Comparison of ENCODE assay signal across 23 cellular contexts in the genomic region with DNA sequence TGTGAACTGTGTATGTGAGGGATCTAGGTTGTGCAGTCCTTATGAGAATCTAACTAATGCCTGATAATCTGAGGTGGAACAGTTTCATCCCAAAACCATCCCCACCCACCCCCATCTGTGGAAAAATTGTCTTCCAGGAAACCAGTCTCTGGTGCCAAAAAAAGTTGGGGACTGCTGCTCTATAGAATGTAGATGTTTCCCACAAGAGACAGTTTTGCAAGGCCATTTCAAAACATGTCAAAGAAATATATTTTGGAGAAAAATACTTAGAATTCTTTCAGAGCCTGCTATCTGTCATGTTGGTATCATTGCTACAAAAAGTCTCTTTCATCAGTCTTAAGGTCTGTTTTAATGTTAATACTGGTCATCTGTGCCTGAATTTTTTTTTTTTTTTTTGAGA. TPM values are rescaled to one million over a fixed set of nuclear protein-coding genes. Genes with fewer than 3 reads are reported as not detected.
A peak's percentile ranks its signal among the peaks of the same experiment; 100 is the strongest.
DNase-seq lines count a peak whose midpoint lies in the region; ATAC-seq and TF ChIP-seq lines count a peak whose summit lies in the region.
"Had no signal": no experiment of that assay in that cellular context is flagged by ENCODE, and none has a peak within 500 bp of the region (broad histone marks: within the 10 kb centered on the region; RNA-seq: fewer than 3 reads in every experiment).

No MANE protein-coding gene starts in this region.

- no peak overlapping the region for H4K91ac ChIP-seq in H9 (ENCODE audit: insufficient read length, low read depth, low read length)

- no peak for TF ChIP-seq EP300 in SK-N-SH (IDR thresholded peaks at IDR 0.05; ENCODE audit: borderline replicate concordance in 1 of 2, low read depth in 1 of 2, low read length in 1 of 2)
- no peak for TF ChIP-seq EP300 in gastroesophageal sphincter (IDR thresholded peaks at IDR 0.05)
- TF ChIP-seq EP300 in stomach (IDR thresholded peaks at IDR 0.05) = no peak

- H3K27ac Mint-ChIP-seq in IgD-negative memory B cell = peak overlapping the region in 2 of 3 donors; percentile 35 to 73
- H3K27ac Mint-ChIP-seq in dendritic cell treated with granulocyte-macrophage colony-stimulating factor and Interleukin-4, amounts not matched to agents 40 ng/mL and 50 ng/mL, for 4 days = peak overlapping the region; percentile 83
- H3K27ac Mint-ChIP-seq in mesothelial cell of epicardium = peak overlapping the region; percentile 16
- H3K27ac Mint-ChIP-seq in H9 = no peak overlapping the region

- no peak overlapping the region for H2BK120ac ChIP-seq in H9 (ENCODE audit: low read depth, low read length, poor library complexity, severe bottlenecking)

- no peak overlapping the region for H4K8ac ChIP-seq in H9 (replicated peaks; ENCODE audit: insufficient read length, low read depth, low read length)

- peaks cover 6% of the 10 kb centered on the region for H3F3A ChIP-seq in SK-N-SH (replicated peaks; ENCODE audit: insufficient read depth)

- H3K4me2 ChIP-seq in SK-N-SH (no peak overlapping the region), H9 (ENCODE audit: insufficient read depth, insufficient read length, low read length) (no peak overlapping the region)
- H3K4me2 ChIP-seq: KMS-11 had no signal

- no peaks in the 10 kb centered on the region for H3K9me3 ChIP-seq in SK-N-SH
- no peaks in the 10 kb centered on the region for H3K9me3 ChIP-seq in H9 (ENCODE audit: control insufficient read depth, low read depth, low read length)
- H3K9me3 ChIP-seq in gastroesophageal sphincter = no peaks in the 10 kb centered on the region
- H3K9me3 ChIP-seq in stomach = no peaks in the 10 kb centered on the region
- H3K9me3 ChIP-seq: SJCRH30 had no signal

- no peaks in the 10 kb centered on the region for H3K9me3 Mint-ChIP-seq in IgD-negative memory B cell
- no peaks in the 10 kb centered on the region for H3K9me3 Mint-ChIP-seq in dendritic cell treated with granulocyte-macrophage colony-stimulating factor and Interleukin-4, amounts not matched to agents 40 ng/mL and 50 ng/mL, for 4 days
- H3K9me3 Mint-ChIP-seq in mesothelial cell of epicardium = no peaks in the 10 kb centered on the region
- 0 out of 5 replicates have a peak, but pooled peaks cover 0 to 2% of the 10 kb centered on the region in 2 experiments for H3K9me3 Mint-ChIP-seq in H9

- H4K20me1 ChIP-seq in SK-N-SH (ENCODE audit: insufficient read depth) (no peaks in the 10 kb centered on the region), H9 (ENCODE audit: control insufficient read depth, insufficient read depth, insufficient read length) (no peaks in the 10 kb centered on the region)

- H3K79me1 ChIP-seq in H9 (ENCODE audit: insufficient read depth, low read depth, low read length, poor library complexity, severe bottlenecking) = no peaks in the 10 kb centered on the region

- H3K9ac ChIP-seq in SK-N-SH (no peak overlapping the region), H9 (ENCODE audit: extremely low read depth, insufficient read length, low read length) (no peak overlapping the region)
- H3K9ac ChIP-seq: KMS-11 had no signal

- POLR2A ChIA-PET in SK-N-SH (lab: Yijun Ruan, JAX) = no interaction called here

- H2BK12ac ChIP-seq in H9 (ENCODE audit: insufficient read length, low read depth, low read length) = no peak overlapping the region

- DNase-seq in SK-N-SH (no peak), mesothelial cell of epicardium (ENCODE audit: low spot score in 2 of 2, unreplicated experiment in 2 of 2) (no peak), H9 (no peak), stomach (no peak)
- DNase-seq: CD8-positive, alpha-beta memory T cell; DMS153; NCI-H1048; NCI-H1417; NCI-H1694; NCI-H2029 treated with DMSO at 0.1 percent for 48 hours; NCI-H446 treated with DMSO at 0.1 percent for 48 hours; NCI-H526; NCI-H82; NK-92 treated with Interleukin-12 subunit alpha and Interleukin-12 subunit beta, amount 100 ng/mL, for 24 hours; PC-3; SJCRH30 had no signal

- H3K4me1 Mint-ChIP-seq in IgD-negative memory B cell (peaks cover 41 to 50% (median 48%) of the 10 kb centered on the region in 3 donors), mesothelial cell of epicardium (peaks cover 12% of the 10 kb centered on the region), H9 (peaks cover 12 to 14% of the 10 kb centered on the region in 2 experiments)
- peaks cover 46% of the 10 kb centered on the region for H3K4me1 Mint-ChIP-seq in dendritic cell treated with granulocyte-macrophage colony-stimulating factor and Interleukin-4, amounts not matched to agents 40 ng/mL and 50 ng/mL, for 4 days (ENCODE audit: low read depth)

- no peak overlapping the region for H2BK20ac ChIP-seq in H9 (ENCODE audit: low read depth, low read length, poor library complexity, severe bottlenecking)

- H3K4ac ChIP-seq in H9 (ENCODE audit: low read depth, low read length) = no peak overlapping the region

- H3K4me1 ChIP-seq in SK-N-SH (ENCODE audit: control insufficient read depth in 1 of 2, insufficient read depth in 2 of 2, low read depth in 1 of 2, low read length in 1 of 2) = peaks cover 0 to 5% of the 10 kb centered on the region in 2 experiments; a peak in 1 of 4 replicates
- H3K4me1 ChIP-seq in H9 (ENCODE audit: insufficient read depth, low read length) = no peaks in the 10 kb centered on the region; the same call in 1 of the 2 replicates
- peaks cover 0 to 5% (median 0%) of the 10 kb centered on the region in 3 donors for H3K4me1 ChIP-seq in gastroesophageal sphincter
- peaks cover 0 to 6% (median 0%) of the 10 kb centered on the region in 4 donors for H3K4me1 ChIP-seq in stomach
- H3K4me1 ChIP-seq: SJCRH30 had no signal

- H3K79me2 ChIP-seq in SK-N-SH (ENCODE audit: insufficient read depth) (peaks cover 8% of the 10 kb centered on the region), H9 (ENCODE audit: insufficient read depth, low read length) (peaks cover under 1% of the 10 kb centered on the region; the same call in 1 of the 2 replicates)

- H3K4me3 Mint-ChIP-seq in IgD-negative memory B cell (peak overlapping the region in 1 of 4 donors; percentile 78), mesothelial cell of epicardium (no peak overlapping the region), H9 (no peak overlapping the region)
- H3K4me3 Mint-ChIP-seq in dendritic cell treated with granulocyte-macrophage colony-stimulating factor and Interleukin-4, amounts not matched to agents 40 ng/mL and 50 ng/mL, for 4 days = no peak overlapping the region
- H3K4me3 Mint-ChIP-seq: CD8-positive, alpha-beta memory T cell had no signal

- H3K27me3 Mint-ChIP-seq in IgD-negative memory B cell = no peaks in the 10 kb centered on the region
- no peaks in the 10 kb centered on the region for H3K27me3 Mint-ChIP-seq in dendritic cell treated with granulocyte-macrophage colony-stimulating factor and Interleukin-4, amounts not matched to agents 40 ng/mL and 50 ng/mL, for 4 days
- H3K27me3 Mint-ChIP-seq in mesothelial cell of epicardium (ENCODE audit: low read depth) = no peaks in the 10 kb centered on the region
- no peaks in the 10 kb centered on the region; the same call in 1 of the 2 replicates for H3K27me3 Mint-ChIP-seq in H9 (ENCODE audit: low read depth)

- no peak overlapping the region for H2AFZ ChIP-seq in SK-N-SH (ENCODE audit: low read depth)
- no peak overlapping the region for H2AFZ ChIP-seq in H9 (ENCODE audit: low read length)

- H3K27ac ChIP-seq in SK-N-SH (ENCODE audit: low read depth in 2 of 2, low read length in 1 of 2) (no peak overlapping the region; a peak in 1 of 4 replicates), H9 (ENCODE audit: insufficient read length, low read depth, low read length) (no peak overlapping the region), gastroesophageal sphincter (no peak overlapping the region), stomach (no peak overlapping the region)
- H3K27ac ChIP-seq: 22Rv1, C4-2B, KMS-11, SJCRH30 had no signal

- H3T11ph ChIP-seq in H9 (ENCODE audit: low read length) = no peak overlapping the region

- no peak overlapping the region for H4K5ac ChIP-seq in H9 (ENCODE audit: insufficient read length, low read depth, low read length)

- CTCF ChIA-PET in SK-N-SH (lab: Yijun Ruan, JAX) = no interaction called here

- H3K36me3 ChIP-seq in SK-N-SH (replicated peaks in 1 of 2; ENCODE audit: control insufficient read depth in 1 of 2, insufficient read depth in 2 of 2, low read length in 1 of 2) (no peaks in the 10 kb centered on the region), gastroesophageal sphincter (no peaks in the 10 kb centered on the region), stomach (no peaks in the 10 kb centered on the region)
- H3K36me3 ChIP-seq: SJCRH30 had no signal

- H3K27me3 ChIP-seq in SK-N-SH (ENCODE audit: insufficient read depth) (no peaks in the 10 kb centered on the region), H9 (ENCODE audit: insufficient read depth, low read length) (no peaks in the 10 kb centered on the region), gastroesophageal sphincter (no peaks in the 10 kb centered on the region), stomach (no peaks in the 10 kb centered on the region)
- H3K27me3 ChIP-seq: SJCRH30 had no signal

- H2AK5ac ChIP-seq in H9 (ENCODE audit: insufficient read length, low read length) = no peak overlapping the region

- no peak overlapping the region for H3K18ac ChIP-seq in H9 (ENCODE audit: insufficient read length, low read depth, low read length)

- no peak overlapping the region for H3K14ac ChIP-seq in H9 (ENCODE audit: insufficient read depth, low read length)

- no peak overlapping the region for H2BK5ac ChIP-seq in H9 (ENCODE audit: insufficient read length, low read length)

- H3K56ac ChIP-seq in H9 (ENCODE audit: insufficient read length, low read depth, low read length) = no peak overlapping the region

- ATAC-seq in SK-N-SH treated with all-trans-retinoic acid at 6 μM for 48 hours (no peak), gastroesophageal sphincter (no peak)
- ATAC-seq: PC-3 had no signal

- H3K23me2 ChIP-seq in H9 (ENCODE audit: insufficient read length, low read depth, low read length, poor library complexity, severe bottlenecking) = peaks cover 5% of the 10 kb centered on the region

- no peak overlapping the region for H3K4me3 ChIP-seq in SK-N-SH (ENCODE audit: low read depth in 2 of 2, low read length in 1 of 2)
- H3K4me3 ChIP-seq in gastroesophageal sphincter = no peak overlapping the region
- H3K4me3 ChIP-seq in stomach = no peak overlapping the region
- H3K4me3 ChIP-seq: SJCRH30 had no signal

- no peak overlapping the region for H3K23ac ChIP-seq in H9 (ENCODE audit: insufficient read length, low read depth, low read length)

- no peaks in the 10 kb centered on the region for H3K9me2 ChIP-seq in SK-N-SH

- no peak for TF ChIP-seq CTCF in SK-N-SH (IDR thresholded peaks at IDR 0.05)
- no peak for TF ChIP-seq CTCF in mesothelial cell of epicardium (IDR thresholded peaks at IDR 0.05; ENCODE audit: unreplicated experiment)
- no peak for TF ChIP-seq CTCF in H9 (conservative IDR thresholded peaks at IDR 0.05)
- no peak for TF ChIP-seq CTCF in gastroesophageal sphincter (IDR thresholded peaks at IDR 0.05)
- no peak for TF ChIP-seq CTCF in stomach (IDR thresholded peaks at IDR 0.05)

- H2BK15ac ChIP-seq in H9 (ENCODE audit: low read depth, low read length) = no peak overlapping the region

- intact Hi-C loops in dendritic cell treated with granulocyte-macrophage colony-stimulating factor and Interleukin-4, amounts not matched to agents 40 ng/mL and 50 ng/mL, for 4 days (cut with micrococcal nuclease) = no loop called here
- intact Hi-C loops in stomach (cut with DNase I; ENCODE audit: low total_unique reads) = no loop called here

- H3K36me3 Mint-ChIP-seq in IgD-negative memory B cell = peaks cover 6% of the 10 kb centered on the region
- H3K36me3 Mint-ChIP-seq in dendritic cell treated with granulocyte-macrophage colony-stimulating factor and Interleukin-4, amounts not matched to agents 40 ng/mL and 50 ng/mL, for 4 days (ENCODE audit: low read depth) = peaks cover 11% of the 10 kb centered on the region
- no peaks in the 10 kb centered on the region for H3K36me3 Mint-ChIP-seq in mesothelial cell of epicardium
- H3K36me3 Mint-ChIP-seq in H9 (ENCODE audit: insufficient read depth in 1 of 3, low read depth in 3 of 3) = peaks cover 0 to under 1% (median 0%) of the 10 kb centered on the region in 3 experiments; a peak in 2 of 7 replicates

- no peak for TF ChIP-seq POLR2A in gastroesophageal sphincter (IDR thresholded peaks at IDR 0.05)
- TF ChIP-seq POLR2A in stomach (IDR thresholded peaks at IDR 0.05) = no peak

- no peak for TF ChIP-seq RAD21 in SK-N-SH (IDR thresholded peaks at IDR 0.05; ENCODE audit: low read length)

RNA-seq across cellular contexts. Expression of gene SLC39A10, which starts 4.1 kb away (rescaled TPM):
- polyA plus RNA-seq in SK-N-SH (2012; rRNA removed) (12.3 and 19.3 TPM in 2 replicates), IgD-negative memory B cell (11.2 TPM), stomach (1 to 10 TPM in 1 of 3 donors, under 1 TPM in 2; 0.15 to 2.7 (median 0.93) TPM)
- polyA plus RNA-seq in SK-N-SH (2012; cell fraction: cytosol; rRNA removed) = 14.9 and 16.5 TPM in 2 replicates
- polyA plus RNA-seq in SK-N-SH (2012; cell fraction: nucleus; rRNA removed) = 16.6 and 40.6 TPM in 2 replicates
- total RNA-seq in mesothelial cell of epicardium (123 to 127 TPM (median 125 TPM) in 3 replicates), H9 (2021) (156 and 161 TPM in 2 replicates), gastroesophageal sphincter (10 to 100 TPM in 1 of 4 donors, 1 to 10 TPM in 3; 7.1 to 14.6 (median 9.5) TPM), stomach (10 to 100 TPM in 1 of 5 donors, 1 to 10 TPM in 3, under 1 TPM in 1; 0.58 to 22.0 (median 5.3) TPM)

Comparison
In these comparisons a context has a peak if more than half of its experiments do, and no peak if none do; other contexts are left out.
1. H3K27ac Mint-ChIP-seq: peak in IgD-negative memory B cell (2 of 3), dendritic cell treated with granulocyte-macrophage colony-stimulating factor and Interleukin-4, amounts not matched to agents 40 ng/mL and 50 ng/mL, for 4 days (single experiment) and mesothelial cell of epicardium (single experiment); none in H9 (0 of 3).